Comparison of ENCODE assay signal across 7 cellular contexts in genomic region chr9:136947955-136948510, GRCh38.
DNase-seq lines count a peak whose midpoint lies in the region; ATAC-seq and TF ChIP-seq lines count a peak whose summit lies in the region.

No MANE protein-coding gene starts in this region.

- in situ Hi-C loops in KBM-7 (cut with MboI; ENCODE audit: low pct_unique_long_range_greater_than_20kb, low sequenced_read_pairs), result no loop called here
- in situ Hi-C loops in astrocyte of the cerebellum (cut with HindIII; ENCODE audit: low sequenced_read_pairs), result no loop called here

- TF ChIP-seq CTCF in astrocyte of the cerebellum (IDR thresholded peaks at IDR 0.05; ENCODE audit: low read depth, low read length, missing control alignments), result peak; percentile 54

- DNase-seq in ELF-1 (ENCODE audit: low read depth, low spot score) (peak; percentile 76), KBM-7 (peak; percentile 27), astrocyte of the cerebellum (ENCODE audit: low read depth) (no peak), inferior parietal cortex (ENCODE audit: extremely low spot score) (peak; percentile 70), superior temporal gyrus (ENCODE audit: extremely low spot score) (peak; percentile 84), NCI-H187 (lab: John Stamatoyannopoulos, UW) (no peak)

- H3K4me3 ChIP-seq in astrocyte of the cerebellum (ENCODE audit: low read depth, low read length), result no peak overlapping the region

- ATAC-seq in GM21360 (IDR thresholded peaks at IDR 0.05; ENCODE audit: unreplicated experiment), result no peak

Comparison
In these comparisons a context has a peak if more than half of its experiments do, and no peak if none do; other contexts are left out.
1. DNase-seq: peak in ELF-1 (single experiment), KBM-7 (single experiment), inferior parietal cortex (single experiment) and superior temporal gyrus (single experiment); none in astrocyte of the cerebellum (single experiment) and NCI-H187 (0 of 2).